21 cellular contexts compared by ENCODE assay signal in the genomic region with DNA sequence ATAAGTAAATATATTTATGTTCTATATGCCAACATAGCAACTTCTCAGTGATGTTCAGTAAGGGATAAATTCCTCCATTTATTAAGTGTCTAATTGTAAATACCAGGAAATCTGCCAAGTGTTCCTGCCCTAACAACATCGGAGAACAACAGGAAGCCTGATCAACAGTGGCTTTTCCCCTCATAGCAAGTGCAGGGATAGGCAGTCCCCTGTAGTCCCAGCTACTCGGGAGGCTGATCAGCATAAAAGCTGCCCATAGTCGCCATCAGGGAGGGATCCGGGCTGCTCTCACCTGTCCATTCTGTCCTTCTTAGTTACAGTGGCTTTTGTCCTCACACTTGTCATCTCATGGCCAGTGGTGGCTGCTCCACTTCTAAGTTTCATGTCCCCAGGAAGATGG.
"Had no signal": no experiment of that assay in that cellular context is flagged by ENCODE, and none has a peak within 500 bp of the region (broad histone marks: within the 10 kb centered on the region; RNA-seq: fewer than 3 reads in every experiment).

No MANE protein-coding gene starts in this region.

- ATAC-seq: activated CD8-positive, alpha-beta memory T cell treated with anti-CD3 and anti-CD28 coated beads, Interleukin-2, amount 10 ng/mL, durations not matched to agents 7 days and 5 days; body of pancreas; sciatic nerve; stimulated activated naive CD8-positive, alpha-beta T cell treated with anti-CD3 and anti-CD28 coated beads, Interleukin-15, amount 100 ng/mL, for 72 hours had no signal

- H3K4me3 ChIP-seq: body of pancreas, prostate gland, smooth muscle cell, testis had no signal

- DNase-seq: activated CD4-positive, alpha-beta memory T cell treated with anti-CD3 and anti-CD28 coated beads, Interleukin-2, amount 10 ng/mL, durations not matched to agents 7 days and 5 days; activated CD4-positive, alpha-beta T cell treated with anti-CD3 and anti-CD28 coated beads for 48 hours; activated CD4-positive, CD25-positive, alpha-beta regulatory T cell; activated CD8-positive, alpha-beta memory T cell treated with anti-CD3 and anti-CD28 coated beads, Interleukin-2, amount 10 ng/mL, durations not matched to agents 7 days and 5 days; activated naive CD4-positive, alpha-beta T cell treated with Interleukin-2 at 50 U/mL for 16 hours; activated naive CD8-positive, alpha-beta T cell treated with anti-CD3 and anti-CD28 coated beads, Interleukin-2, amount 10 ng/mL, durations not matched to agents 7 days and 5 days; activated T-cell treated with anti-CD3 and anti-CD28 coated beads, Interleukin-2, amount 50 U/mL, for 24 hours; body of pancreas; caudate nucleus; mammary epithelial cell; midbrain; nephron progenitor cell; stimulated activated CD4-positive, alpha-beta T cell treated with anti-CD3 and anti-CD28 coated beads, Interleukin-4, amount 100 ng/mL, for 1 hour; stimulated activated naive CD8-positive, alpha-beta T cell treated with anti-CD3 and anti-CD28 coated beads, Interleukin-15, amount 100 ng/mL, for 72 hours; T-helper 2 cell; testis had no signal

- H3K4me1 Mint-ChIP-seq: activated CD4-positive, alpha-beta memory T cell treated with anti-CD3 and anti-CD28 coated beads, Interleukin-2, amount 10 ng/mL, durations not matched to agents 7 days and 5 days; activated CD8-positive, alpha-beta memory T cell treated with anti-CD3 and anti-CD28 coated beads, Interleukin-2, amount 10 ng/mL, durations not matched to agents 7 days and 5 days; activated naive CD8-positive, alpha-beta T cell treated with anti-CD3 and anti-CD28 coated beads, Interleukin-2, amount 10 ng/mL, durations not matched to agents 7 days and 5 days; stimulated activated naive CD8-positive, alpha-beta T cell treated with anti-CD3 and anti-CD28 coated beads, Interleukin-15, amount 100 ng/mL, for 72 hours had no signal

- H3K9me3 Mint-ChIP-seq: activated CD4-positive, alpha-beta memory T cell treated with anti-CD3 and anti-CD28 coated beads, Interleukin-2, amount 10 ng/mL, durations not matched to agents 7 days and 5 days; activated naive CD8-positive, alpha-beta T cell treated with anti-CD3 and anti-CD28 coated beads, Interleukin-2, amount 10 ng/mL, durations not matched to agents 7 days and 5 days; activated T-cell treated with anti-CD3 and anti-CD28 coated beads, Interleukin-2, amount 50 U/mL, for 24 hours; activated T-helper 2 cell treated with anti-CD3 and anti-CD28 coated beads, Interferon-gamma antibody, Interleukin-2, Interleukin-4, amounts not matched to agents 10 μg/mL and 5 μg/mL and 100 μg/mL, durations not matched to agents 14 hours and 24 hours and 36 hours; nephron progenitor cell; stimulated activated naive CD8-positive, alpha-beta T cell treated with anti-CD3 and anti-CD28 coated beads, Interleukin-15, amount 100 ng/mL, for 72 hours; type B pancreatic cell had no signal

- H3K27ac ChIP-seq: body of pancreas, prostate gland, testis had no signal

- H3K9me3 ChIP-seq: body of pancreas, prostate gland, testis had no signal

- H3K27ac Mint-ChIP-seq: activated CD4-positive, alpha-beta memory T cell treated with anti-CD3 and anti-CD28 coated beads, Interleukin-2, amount 10 ng/mL, durations not matched to agents 7 days and 5 days; activated CD8-positive, alpha-beta memory T cell treated with anti-CD3 and anti-CD28 coated beads, Interleukin-2, amount 10 ng/mL, durations not matched to agents 7 days and 5 days; activated naive CD8-positive, alpha-beta T cell treated with anti-CD3 and anti-CD28 coated beads, Interleukin-2, amount 10 ng/mL, durations not matched to agents 7 days and 5 days; activated T-cell treated with anti-CD3 and anti-CD28 coated beads, Interleukin-2, amount 50 U/mL, for 24 hours; activated T-helper 2 cell treated with anti-CD3 and anti-CD28 coated beads, Interferon-gamma antibody, Interleukin-2, Interleukin-4, amounts not matched to agents 10 μg/mL and 5 μg/mL and 100 μg/mL, durations not matched to agents 14 hours and 24 hours and 36 hours; nephron progenitor cell; stimulated activated naive CD8-positive, alpha-beta T cell treated with anti-CD3 and anti-CD28 coated beads, Interleukin-15, amount 100 ng/mL, for 72 hours; type B pancreatic cell had no signal

- H3K36me3 ChIP-seq: prostate gland had no signal

- H3K27me3 Mint-ChIP-seq: activated CD4-positive, alpha-beta memory T cell treated with anti-CD3 and anti-CD28 coated beads, Interleukin-2, amount 10 ng/mL, durations not matched to agents 7 days and 5 days; activated naive CD8-positive, alpha-beta T cell treated with anti-CD3 and anti-CD28 coated beads, Interleukin-2, amount 10 ng/mL, durations not matched to agents 7 days and 5 days; activated T-cell treated with anti-CD3 and anti-CD28 coated beads, Interleukin-2, amount 50 U/mL, for 24 hours; stimulated activated naive CD8-positive, alpha-beta T cell treated with anti-CD3 and anti-CD28 coated beads, Interleukin-15, amount 100 ng/mL, for 72 hours; type B pancreatic cell had no signal

- H3K4me1 ChIP-seq: body of pancreas, prostate gland, testis had no signal

- H3K27me3 ChIP-seq: body of pancreas, testis had no signal

- H3K36me3 Mint-ChIP-seq: activated CD8-positive, alpha-beta memory T cell treated with anti-CD3 and anti-CD28 coated beads, Interleukin-2, amount 10 ng/mL, durations not matched to agents 7 days and 5 days; activated naive CD8-positive, alpha-beta T cell treated with anti-CD3 and anti-CD28 coated beads, Interleukin-2, amount 10 ng/mL, durations not matched to agents 7 days and 5 days; type B pancreatic cell had no signal

- H3K4me3 Mint-ChIP-seq: activated CD4-positive, alpha-beta memory T cell treated with anti-CD3 and anti-CD28 coated beads, Interleukin-2, amount 10 ng/mL, durations not matched to agents 7 days and 5 days; activated CD8-positive, alpha-beta memory T cell treated with anti-CD3 and anti-CD28 coated beads, Interleukin-2, amount 10 ng/mL, durations not matched to agents 7 days and 5 days; activated naive CD8-positive, alpha-beta T cell treated with anti-CD3 and anti-CD28 coated beads, Interleukin-2, amount 10 ng/mL, durations not matched to agents 7 days and 5 days; activated T-cell treated with anti-CD3 and anti-CD28 coated beads, Interleukin-2, amount 50 U/mL, for 24 hours; nephron progenitor cell; stimulated activated naive CD8-positive, alpha-beta T cell treated with anti-CD3 and anti-CD28 coated beads, Interleukin-15, amount 100 ng/mL, for 72 hours; type B pancreatic cell had no signal
